ENCODE assay signal across 1 cellular context in genomic region chr7:66905689-66906088, GRCh38.
A peak's percentile ranks its signal among the peaks of the same experiment; 100 is the strongest.
TF ChIP-seq lines count a peak whose summit lies in the region.

No MANE protein-coding gene starts in this region.

TF ChIP-seq in HepG2, 621 proteins besides CTCF, POLR2A, EP300 and RAD21:
- TF ChIP-seq JARID2 (CRISPR knock-in tag; IDR thresholded peaks at IDR 0.05; ENCODE audit: insufficient replicate concordance), result no peak
- peak; percentile 33 for TF ChIP-seq STAG1 (CRISPR knock-in tag; IDR thresholded peaks at IDR 0.05)
